ENCODE assay signal across 11 cellular contexts in genomic region chr16:86663691-86664517, GRCh38.
DNase-seq lines count a peak whose midpoint lies in the region; ATAC-seq and TF ChIP-seq lines count a peak whose summit lies in the region.
"Had no signal": no experiment of that assay in that cellular context is flagged by ENCODE, and none has a peak within 500 bp of the region (broad histone marks: within the 10 kb centered on the region; RNA-seq: fewer than 3 reads in every experiment).

No MANE protein-coding gene starts in this region.

- no peaks in the 10 kb centered on the region for H3K9me3 ChIP-seq in suprapubic skin
- H3K9me3 ChIP-seq in esophagus squamous epithelium, result no peaks in the 10 kb centered on the region

- peak; percentile 31 for DNase-seq in activated naive CD4-positive, alpha-beta T cell treated with anti-CD3 and anti-CD28 coated beads for 36 hours
- no peak for DNase-seq in activated naive CD4-positive, alpha-beta T cell treated with Interleukin-2 at 50 U/mL for 16 hours
- no peak for DNase-seq in activated CD8-positive, alpha-beta T cell treated with anti-CD3 and anti-CD28 coated beads, Interleukin-2, amount 10 ng/mL, durations not matched to agents 7 days and 5 days
- DNase-seq in fibroblast of pulmonary artery (ENCODE audit: low read depth) (peak; percentile 62), suprapubic skin (ENCODE audit: low spot score in 2 of 2) (peak in 1 of 2 donors; percentile 62), esophagus squamous epithelium (lab: John Stamatoyannopoulos, UW) (no peak), NCI-H345 treated with DMSO at 0.1 percent for 48 hours (lab: John Stamatoyannopoulos, UW; ENCODE audit: unreplicated experiment) (no peak)
- DNase-seq: head of caudate nucleus, NCI-H1048 had no signal

- H3K27me3 ChIP-seq in suprapubic skin (peaks cover 49% of the 10 kb centered on the region), esophagus squamous epithelium (peaks cover 0 to 74% (median 0%) of the 10 kb centered on the region in 4 donors)

- H3K27ac ChIP-seq in suprapubic skin (peak overlapping the region; percentile 2), esophagus squamous epithelium (peak overlapping the region in 2 of 4 donors; percentile 68 to 76)

- CTCF ChIA-PET in activated naive CD4-positive, alpha-beta T cell treated with anti-CD3 and anti-CD28 coated beads for 36 hours (lab: Charles Lee), result no interaction called here
- CTCF ChIA-PET in activated CD8-positive, alpha-beta T cell treated with anti-CD3 and anti-CD28 coated beads, Interleukin-2, amount 10 ng/mL, durations not matched to agents 7 days and 5 days (lab: Charles Lee), result no interaction called here

- H3K4me3 ChIP-seq in fibroblast of pulmonary artery (replicated peaks; ENCODE audit: low read depth, low read length) (no peak overlapping the region), suprapubic skin (no peak overlapping the region), esophagus squamous epithelium (no peak overlapping the region)

- peaks cover 16% of the 10 kb centered on the region for H3K4me1 ChIP-seq in suprapubic skin
- H3K4me1 ChIP-seq in esophagus squamous epithelium, result peaks cover 0 to 26% (median 20%) of the 10 kb centered on the region in 3 donors

- no peak for TF ChIP-seq EP300 in suprapubic skin (IDR thresholded peaks at IDR 0.05)

- no peaks in the 10 kb centered on the region for H3K36me3 ChIP-seq in suprapubic skin
- H3K36me3 ChIP-seq in esophagus squamous epithelium, result no peaks in the 10 kb centered on the region

- peaks cover 22% of the 10 kb centered on the region for H3K4me1 Mint-ChIP-seq in activated naive CD4-positive, alpha-beta T cell treated with anti-CD3 and anti-CD28 coated beads for 36 hours (ENCODE audit: low read depth)
- peaks cover 22% of the 10 kb centered on the region for H3K4me1 Mint-ChIP-seq in activated CD8-positive, alpha-beta T cell treated with anti-CD3 and anti-CD28 coated beads, Interleukin-2, amount 10 ng/mL, durations not matched to agents 7 days and 5 days (ENCODE audit: low read depth)

- no peak for ATAC-seq in activated CD8-positive, alpha-beta T cell treated with anti-CD3 and anti-CD28 coated beads, Interleukin-2, amount 10 ng/mL, durations not matched to agents 7 days and 5 days
- ATAC-seq in HG02623 (IDR thresholded peaks at IDR 0.05; ENCODE audit: unreplicated experiment), result no peak

- H3K27ac Mint-ChIP-seq in activated naive CD4-positive, alpha-beta T cell treated with anti-CD3 and anti-CD28 coated beads for 36 hours, result no peak overlapping the region
- H3K27ac Mint-ChIP-seq in activated CD8-positive, alpha-beta T cell treated with anti-CD3 and anti-CD28 coated beads, Interleukin-2, amount 10 ng/mL, durations not matched to agents 7 days and 5 days, result peak overlapping the region; percentile 80

- intact Hi-C loops in activated naive CD4-positive, alpha-beta T cell treated with anti-CD3 and anti-CD28 coated beads for 36 hours (cut with micrococcal nuclease), result loop anchor here (10.0 kb wide), 2 partner anchors 99 to 779 kb away; partner anchors contain the start of gene FOXC2
- intact Hi-C loops in esophagus squamous epithelium (cut with DNase I), result no loop called here

- no peaks in the 10 kb centered on the region for H3K36me3 Mint-ChIP-seq in activated naive CD4-positive, alpha-beta T cell treated with anti-CD3 and anti-CD28 coated beads for 36 hours (ENCODE audit: low read depth)
- peaks cover 2% of the 10 kb centered on the region for H3K36me3 Mint-ChIP-seq in activated CD8-positive, alpha-beta T cell treated with anti-CD3 and anti-CD28 coated beads, Interleukin-2, amount 10 ng/mL, durations not matched to agents 7 days and 5 days (ENCODE audit: low read depth)
- H3K36me3 Mint-ChIP-seq: CD4-positive, CD25-positive, alpha-beta regulatory T cell had no signal

- no peak overlapping the region for H3K4me3 Mint-ChIP-seq in activated naive CD4-positive, alpha-beta T cell treated with anti-CD3 and anti-CD28 coated beads for 36 hours
- no peak overlapping the region for H3K4me3 Mint-ChIP-seq in activated CD8-positive, alpha-beta T cell treated with anti-CD3 and anti-CD28 coated beads, Interleukin-2, amount 10 ng/mL, durations not matched to agents 7 days and 5 days

- no peak for TF ChIP-seq POLR2A in suprapubic skin (IDR thresholded peaks at IDR 0.05)
- no peak for TF ChIP-seq POLR2A in esophagus squamous epithelium (IDR thresholded peaks at IDR 0.05)

- H3K9me3 Mint-ChIP-seq in activated naive CD4-positive, alpha-beta T cell treated with anti-CD3 and anti-CD28 coated beads for 36 hours, result peaks cover 10% of the 10 kb centered on the region
- H3K9me3 Mint-ChIP-seq in activated CD8-positive, alpha-beta T cell treated with anti-CD3 and anti-CD28 coated beads, Interleukin-2, amount 10 ng/mL, durations not matched to agents 7 days and 5 days (ENCODE audit: insufficient read depth), result no peaks in the 10 kb centered on the region

- TF ChIP-seq CTCF in fibroblast of pulmonary artery (IDR thresholded peaks at IDR 0.05; ENCODE audit: low read length, missing control alignments) (no peak), suprapubic skin (IDR thresholded peaks at IDR 0.05) (no peak), esophagus squamous epithelium (IDR thresholded peaks at IDR 0.05) (no peak)

- WGBS in suprapubic skin, result 64% methylated on average over 18 of the region's 18 CpGs
- WGBS in esophagus squamous epithelium, 2 donors, result 60 to 69% methylated on average over 18 of the region's 18 CpGs

- peaks cover 16% of the 10 kb centered on the region for H3K27me3 Mint-ChIP-seq in activated naive CD4-positive, alpha-beta T cell treated with anti-CD3 and anti-CD28 coated beads for 36 hours (ENCODE audit: low read depth)
- peaks cover 11% of the 10 kb centered on the region for H3K27me3 Mint-ChIP-seq in activated CD8-positive, alpha-beta T cell treated with anti-CD3 and anti-CD28 coated beads, Interleukin-2, amount 10 ng/mL, durations not matched to agents 7 days and 5 days (ENCODE audit: low read depth)
- H3K27me3 Mint-ChIP-seq: CD4-positive, CD25-positive, alpha-beta regulatory T cell had no signal

- POLR2A ChIA-PET in activated CD8-positive, alpha-beta T cell treated with anti-CD3 and anti-CD28 coated beads, Interleukin-2, amount 10 ng/mL, durations not matched to agents 7 days and 5 days (lab: Charles Lee), result no interaction called here

Comparison
In these comparisons a context has a peak if more than half of its experiments do, and no peak if none do; other contexts are left out.
1. DNase-seq: peak in activated naive CD4-positive, alpha-beta T cell treated with anti-CD3 and anti-CD28 coated beads for 36 hours (single experiment) and fibroblast of pulmonary artery (single experiment); none in activated naive CD4-positive, alpha-beta T cell treated with Interleukin-2 at 50 U/mL for 16 hours (single experiment), activated CD8-positive, alpha-beta T cell treated with anti-CD3 and anti-CD28 coated beads, Interleukin-2, amount 10 ng/mL, durations not matched to agents 7 days and 5 days (single experiment), esophagus squamous epithelium (single experiment) and NCI-H345 treated with DMSO at 0.1 percent for 48 hours (single experiment).